ENCODE assay signal across 1 cellular context in genomic region chr1:63245186-63245585, GRCh38.
TF ChIP-seq lines count a peak whose summit lies in the region.

No MANE protein-coding gene starts in this region.

TF ChIP-seq in H1, 55 proteins besides CTCF, POLR2A, EP300 and RAD21:
- no peak for TF ChIP-seq GABPA (IDR thresholded peaks at IDR 0.05; ENCODE audit: borderline replicate concordance, insufficient read depth, low read length)
- TF ChIP-seq CBX8 (IDR thresholded peaks at IDR 0.05; ENCODE audit: borderline replicate concordance, low read depth, low read length), result no peak
- TF ChIP-seq ATF2 (IDR thresholded peaks at IDR 0.05; ENCODE audit: low read length), result no peak
- no peak for TF ChIP-seq CEBPB (IDR thresholded peaks at IDR 0.05; ENCODE audit: low read depth, low read length)
- no peak for TF ChIP-seq TAF7 (optimal IDR thresholded peaks at IDR 0.05; ENCODE audit: borderline replicate concordance, low read depth, low read length)
- TF ChIP-seq JUN (IDR thresholded peaks at IDR 0.05; ENCODE audit: low read depth, low read length), result no peak
- TF ChIP-seq RFX5 (IDR thresholded peaks at IDR 0.05; ENCODE audit: borderline replicate concordance, low read depth, low read length), result no peak
- no peak for TF ChIP-seq SUZ12 (IDR thresholded peaks at IDR 0.05; ENCODE audit: low read length)
- no peak for TF ChIP-seq YY1 (IDR thresholded peaks at IDR 0.05; ENCODE audit: low read depth, low read length)
- no peak for TF ChIP-seq CHD1 (IDR thresholded peaks at IDR 0.05; ENCODE audit: low read depth, low read length)
- TF ChIP-seq HDAC2 (IDR thresholded peaks at IDR 0.05; ENCODE audit: borderline replicate concordance in 1 of 2, low read depth in 2 of 2, low read length in 2 of 2), result no peak
- no peak for TF ChIP-seq KDM1A (IDR thresholded peaks at IDR 0.05; ENCODE audit: borderline replicate concordance, low read length)
- TF ChIP-seq CTBP2 (IDR thresholded peaks at IDR 0.05; ENCODE audit: borderline replicate concordance, insufficient read depth, insufficient read length, low read length), result no peak
- TF ChIP-seq NANOG (IDR thresholded peaks at IDR 0.05; ENCODE audit: insufficient read depth, low read depth, low read length, poor library complexity, severe bottlenecking), result no peak
